In the genomic region with DNA sequence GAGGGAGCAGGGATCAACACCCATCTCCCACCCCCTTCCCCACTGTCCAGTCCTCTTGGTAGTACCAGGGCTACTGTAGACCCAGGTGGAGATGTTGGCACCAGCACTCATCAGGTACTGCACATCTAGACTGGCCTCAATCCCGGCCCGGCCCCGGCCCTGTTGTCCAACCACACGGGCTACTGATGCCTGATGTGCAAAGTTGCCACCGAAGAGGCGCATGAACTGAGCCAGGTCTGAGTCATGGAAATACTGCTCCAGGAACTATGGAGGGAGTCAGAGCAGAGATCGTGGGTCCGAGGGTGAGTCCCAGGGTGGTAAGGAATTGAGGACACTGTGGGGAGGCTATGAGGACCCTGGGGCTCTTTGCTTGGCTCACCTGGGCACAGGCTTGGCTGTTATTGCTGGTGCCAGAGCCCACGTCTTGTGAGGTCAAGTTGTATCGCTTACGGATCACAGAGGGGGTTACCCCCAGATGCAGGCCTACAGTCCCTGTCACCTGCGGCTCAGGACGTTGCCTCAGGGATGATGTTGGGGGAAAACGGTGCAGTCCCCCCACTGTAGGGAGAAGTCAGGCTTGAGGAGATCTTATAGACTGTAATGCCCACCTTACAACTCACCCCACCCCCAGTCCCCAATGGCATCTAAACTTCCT, we compare ENCODE assay signal across 24 cellular contexts. TPM values are rescaled to one million over a fixed set of nuclear protein-coding genes. Genes with fewer than 3 reads are reported as not detected.
DNase-seq lines count a peak whose midpoint lies in the region; ATAC-seq lines count a peak whose summit lies in the region.
"Had no signal": no experiment of that assay in that cellular context is flagged by ENCODE, and none has a peak within 500 bp of the region (broad histone marks: within the 10 kb centered on the region; RNA-seq: fewer than 3 reads in every experiment).

No MANE protein-coding gene starts in this region.

- H3K36me3 Mint-ChIP-seq in activated CD4-positive, alpha-beta memory T cell treated with anti-CD3 and anti-CD28 coated beads, Interleukin-2, amount 10 ng/mL, durations not matched to agents 7 days and 5 days (ENCODE audit: low read depth): peaks cover 18% of the 10 kb centered on the region
- H3K36me3 Mint-ChIP-seq in activated CD4-positive, alpha-beta memory T cell treated with anti-CD3 and anti-CD28 coated beads for 36 hours: peaks cover 6% of the 10 kb centered on the region
- H3K36me3 Mint-ChIP-seq in T-helper 17 cell (ENCODE audit: low read depth) (peaks cover 9% of the 10 kb centered on the region), memory B cell (peaks cover 18% of the 10 kb centered on the region)
- no peaks in the 10 kb centered on the region for H3K36me3 Mint-ChIP-seq in stimulated activated memory B cell treated with anti-CD40 and anti-IgM and Interleukin-4, amounts not matched to agents 10 μg/mL and 1 μg/mL and 100 μg/mL, for 72 hours

- no peak for DNase-seq in activated CD4-positive, alpha-beta memory T cell treated with anti-CD3 and anti-CD28 coated beads, Interleukin-2, amount 10 ng/mL, durations not matched to agents 7 days and 5 days
- DNase-seq in activated CD4-positive, alpha-beta memory T cell treated with anti-CD3 and anti-CD28 coated beads for 36 hours: no peak
- DNase-seq in T-helper 17 cell: no peak
- DNase-seq in memory B cell (ENCODE audit: low spot score in 2 of 2): no peak
- DNase-seq in NCI-H2196 treated with DMSO at 0.1 percent for 48 hours (lab: John Stamatoyannopoulos, UW; ENCODE audit: unreplicated experiment): no peak
- no peak for DNase-seq in DMS153 treated with DMSO at 0.1 percent for 48 hours (lab: John Stamatoyannopoulos, UW; ENCODE audit: unreplicated experiment)
- DNase-seq in activated CD8-positive, alpha-beta memory T cell treated with anti-CD3 and anti-CD28 coated beads for 24 hours: no peak
- DNase-seq: activated CD4-positive, alpha-beta T cell treated with anti-CD3 and anti-CD28 coated beads, Interleukin-2, amount 10 ng/mL, durations not matched to agents 24 days and 14 days; body of pancreas; C1 segment of cervical spinal cord; colonic mucosa; DMS 273 treated with DMSO at 0.1 percent for 48 hours; GDM1; glutamatergic neuron; MG63; NCI-H1436 treated with DMSO at 0.1 percent for 48 hours; NCI-H69; stimulated activated CD4-positive, alpha-beta T cell treated with anti-CD3 and anti-CD28 coated beads, Interleukin-4, amount 100 ng/mL, for 1 hour; stimulated activated naive CD8-positive, alpha-beta T cell treated with anti-CD3 and anti-CD28 coated beads, Interleukin-15, amount 100 ng/mL, for 72 hours had no signal

- CTCF ChIA-PET in activated CD4-positive, alpha-beta memory T cell treated with anti-CD3 and anti-CD28 coated beads, Interleukin-2, amount 10 ng/mL, durations not matched to agents 7 days and 5 days (lab: Charles Lee): interaction anchor here (0.5 to 4.4 kb wide), 5 partner anchors 51 to 241 kb away, joined by 3 to 59 read pairs (median 6); a partner anchor contains a TSS
- CTCF ChIA-PET in activated CD4-positive, alpha-beta memory T cell treated with anti-CD3 and anti-CD28 coated beads for 36 hours (lab: Charles Lee): interaction anchor here (1.1 to 3.9 kb wide), 2 partner anchors 13 to 51 kb away, joined by 3 to 31 read pairs; a partner anchor contains a TSS

- no peak overlapping the region for H3K27ac Mint-ChIP-seq in activated CD4-positive, alpha-beta memory T cell treated with anti-CD3 and anti-CD28 coated beads, Interleukin-2, amount 10 ng/mL, durations not matched to agents 7 days and 5 days
- H3K27ac Mint-ChIP-seq in activated CD4-positive, alpha-beta memory T cell treated with anti-CD3 and anti-CD28 coated beads for 36 hours: no peak overlapping the region
- H3K27ac Mint-ChIP-seq in T-helper 17 cell (peak overlapping the region; percentile 9), memory B cell (no peak overlapping the region)
- peak overlapping the region; percentile 48 for H3K27ac Mint-ChIP-seq in stimulated activated memory B cell treated with anti-CD40 and anti-IgM and Interleukin-4, amounts not matched to agents 10 μg/mL and 1 μg/mL and 100 μg/mL, for 72 hours
- H3K27ac Mint-ChIP-seq: mesothelial cell of epicardium; stimulated activated naive CD8-positive, alpha-beta T cell treated with anti-CD3 and anti-CD28 coated beads, Interleukin-15, amount 100 ng/mL, for 72 hours; type B pancreatic cell had no signal

- intact Hi-C loops in activated CD4-positive, alpha-beta memory T cell treated with anti-CD3 and anti-CD28 coated beads for 36 hours (cut with micrococcal nuclease): loop anchor here (10.0 kb wide), 1 partner anchor 1058 kb away; a partner anchor contains a TSS

- H3K9me3 Mint-ChIP-seq in activated CD4-positive, alpha-beta memory T cell treated with anti-CD3 and anti-CD28 coated beads, Interleukin-2, amount 10 ng/mL, durations not matched to agents 7 days and 5 days: no peaks in the 10 kb centered on the region
- H3K9me3 Mint-ChIP-seq in activated CD4-positive, alpha-beta memory T cell treated with anti-CD3 and anti-CD28 coated beads for 36 hours: no peaks in the 10 kb centered on the region
- no peaks in the 10 kb centered on the region for H3K9me3 Mint-ChIP-seq in memory B cell
- no peaks in the 10 kb centered on the region for H3K9me3 Mint-ChIP-seq in stimulated activated memory B cell treated with anti-CD40 and anti-IgM and Interleukin-4, amounts not matched to agents 10 μg/mL and 1 μg/mL and 100 μg/mL, for 72 hours
- H3K9me3 Mint-ChIP-seq: activated CD4-positive, alpha-beta T cell treated with anti-CD3 and anti-CD28 coated beads, Interleukin-2, amount 10 ng/mL, durations not matched to agents 24 days and 14 days; activated naive CD4-positive, alpha-beta T cell treated with anti-CD3 and anti-CD28 coated beads, Interleukin-2, amount 50 U/mL, for 72 hours; mesothelial cell of epicardium; stimulated activated naive CD8-positive, alpha-beta T cell treated with anti-CD3 and anti-CD28 coated beads, Interleukin-15, amount 100 ng/mL, for 72 hours; type B pancreatic cell had no signal

- H3K9me3 ChIP-seq in T-helper 17 cell (ENCODE audit: control insufficient read depth, low read length, poor library complexity, severe bottlenecking): no peaks in the 10 kb centered on the region
- H3K9me3 ChIP-seq: body of pancreas, colonic mucosa, MG63 had no signal

- no peak for ATAC-seq in T-helper 17 cell
- no peak for ATAC-seq in memory B cell (ENCODE audit: low read depth)
- no peak for ATAC-seq in stimulated activated memory B cell treated with anti-CD40 and anti-IgM and Interleukin-4, amounts not matched to agents 10 μg/mL and 1 μg/mL and 100 μg/mL, for 72 hours
- ATAC-seq: activated naive CD4-positive, alpha-beta T cell treated with anti-CD3 and anti-CD28 coated beads, Interleukin-2, amount 50 U/mL, for 72 hours; body of pancreas; left colon; stimulated activated naive CD8-positive, alpha-beta T cell treated with anti-CD3 and anti-CD28 coated beads, Interleukin-15, amount 100 ng/mL, for 72 hours had no signal

- POLR2A ChIA-PET in activated CD4-positive, alpha-beta memory T cell treated with anti-CD3 and anti-CD28 coated beads, Interleukin-2, amount 10 ng/mL, durations not matched to agents 7 days and 5 days (lab: Charles Lee): interaction anchor here (1.3 to 6.6 kb wide), 4 partner anchors 10 to 66 kb away, joined by 5 to 108 read pairs (median 34); a partner anchor contains a TSS
- POLR2A ChIA-PET in activated CD4-positive, alpha-beta memory T cell treated with anti-CD3 and anti-CD28 coated beads for 36 hours (lab: Charles Lee): no interaction called here

- peak overlapping the region; percentile 18 for H3K4me3 Mint-ChIP-seq in activated CD4-positive, alpha-beta memory T cell treated with anti-CD3 and anti-CD28 coated beads, Interleukin-2, amount 10 ng/mL, durations not matched to agents 7 days and 5 days
- H3K4me3 Mint-ChIP-seq in activated CD4-positive, alpha-beta memory T cell treated with anti-CD3 and anti-CD28 coated beads for 36 hours: no peak overlapping the region
- H3K4me3 Mint-ChIP-seq in T-helper 17 cell: no peak overlapping the region
- H3K4me3 Mint-ChIP-seq in memory B cell: peak overlapping the region; percentile 31
- H3K4me3 Mint-ChIP-seq in stimulated activated memory B cell treated with anti-CD40 and anti-IgM and Interleukin-4, amounts not matched to agents 10 μg/mL and 1 μg/mL and 100 μg/mL, for 72 hours: peak overlapping the region; percentile 46
- H3K4me3 Mint-ChIP-seq: activated CD4-positive, alpha-beta T cell treated with anti-CD3 and anti-CD28 coated beads, Interleukin-2, amount 10 ng/mL, durations not matched to agents 24 days and 14 days; stimulated activated naive CD8-positive, alpha-beta T cell treated with anti-CD3 and anti-CD28 coated beads, Interleukin-15, amount 100 ng/mL, for 72 hours had no signal

- peaks cover 6% of the 10 kb centered on the region for H3K4me1 Mint-ChIP-seq in activated CD4-positive, alpha-beta memory T cell treated with anti-CD3 and anti-CD28 coated beads, Interleukin-2, amount 10 ng/mL, durations not matched to agents 7 days and 5 days
- peaks cover 10% of the 10 kb centered on the region for H3K4me1 Mint-ChIP-seq in activated CD4-positive, alpha-beta memory T cell treated with anti-CD3 and anti-CD28 coated beads for 36 hours (ENCODE audit: low read depth)
- H3K4me1 Mint-ChIP-seq in T-helper 17 cell (peaks cover 19% of the 10 kb centered on the region), memory B cell (peaks cover 15% of the 10 kb centered on the region)
- peaks cover 25% of the 10 kb centered on the region for H3K4me1 Mint-ChIP-seq in stimulated activated memory B cell treated with anti-CD40 and anti-IgM and Interleukin-4, amounts not matched to agents 10 μg/mL and 1 μg/mL and 100 μg/mL, for 72 hours
- H3K4me1 Mint-ChIP-seq: mesothelial cell of epicardium; stimulated activated naive CD8-positive, alpha-beta T cell treated with anti-CD3 and anti-CD28 coated beads, Interleukin-15, amount 100 ng/mL, for 72 hours had no signal

- H3K27me3 Mint-ChIP-seq in activated CD4-positive, alpha-beta memory T cell treated with anti-CD3 and anti-CD28 coated beads, Interleukin-2, amount 10 ng/mL, durations not matched to agents 7 days and 5 days: no peaks in the 10 kb centered on the region
- no peaks in the 10 kb centered on the region for H3K27me3 Mint-ChIP-seq in activated CD4-positive, alpha-beta memory T cell treated with anti-CD3 and anti-CD28 coated beads for 36 hours
- H3K27me3 Mint-ChIP-seq in T-helper 17 cell (no peaks in the 10 kb centered on the region), memory B cell (no peaks in the 10 kb centered on the region)
- H3K27me3 Mint-ChIP-seq in stimulated activated memory B cell treated with anti-CD40 and anti-IgM and Interleukin-4, amounts not matched to agents 10 μg/mL and 1 μg/mL and 100 μg/mL, for 72 hours: no peaks in the 10 kb centered on the region
- H3K27me3 Mint-ChIP-seq: activated CD4-positive, alpha-beta T cell treated with anti-CD3 and anti-CD28 coated beads, Interleukin-2, amount 10 ng/mL, durations not matched to agents 24 days and 14 days; stimulated activated naive CD8-positive, alpha-beta T cell treated with anti-CD3 and anti-CD28 coated beads, Interleukin-15, amount 100 ng/mL, for 72 hours; type B pancreatic cell had no signal

RNA-seq across cellular contexts. Expression of a gene that starts 2.5 kb away (rescaled TPM):
- 100 to 1,000 TPM; 130 to 131 TPM for total RNA-seq in activated CD4-positive, alpha-beta memory T cell treated with anti-CD3 and anti-CD28 coated beads, Interleukin-2, amount 10 ng/mL, durations not matched to agents 7 days and 5 days
- total RNA-seq in activated CD4-positive, alpha-beta memory T cell treated with anti-CD3 and anti-CD28 coated beads for 36 hours: 10 to 100 TPM; 53.2 to 56.6 TPM
- total RNA-seq in T-helper 17 cell: 10 to 100 TPM; 77.1 to 84.6 TPM

RNA-seq across cellular contexts. Expression of a gene that starts 4.7 kb away (rescaled TPM):
- 100 to 1,000 TPM; 159 to 161 TPM for total RNA-seq in activated CD4-positive, alpha-beta memory T cell treated with anti-CD3 and anti-CD28 coated beads, Interleukin-2, amount 10 ng/mL, durations not matched to agents 7 days and 5 days
- 100 to 1,000 TPM; 158 to 165 TPM for total RNA-seq in activated CD4-positive, alpha-beta memory T cell treated with anti-CD3 and anti-CD28 coated beads for 36 hours
- total RNA-seq in T-helper 17 cell: 100 to 1,000 TPM; 124 to 132 TPM

RNA-seq across cellular contexts. Expression of a gene that starts 13.1 kb away (rescaled TPM):
- total RNA-seq in activated CD4-positive, alpha-beta memory T cell treated with anti-CD3 and anti-CD28 coated beads, Interleukin-2, amount 10 ng/mL, durations not matched to agents 7 days and 5 days: 100 to 1,000 TPM; 135 to 138 TPM
- 10 to 100 TPM; 89.2 to 95.8 TPM for total RNA-seq in activated CD4-positive, alpha-beta memory T cell treated with anti-CD3 and anti-CD28 coated beads for 36 hours
- total RNA-seq in T-helper 17 cell: 10 to 100 TPM; 70.2 to 70.6 TPM

RNA-seq across cellular contexts. Expression of a gene that starts 13.3 kb away (rescaled TPM):
- total RNA-seq in activated CD4-positive, alpha-beta memory T cell treated with anti-CD3 and anti-CD28 coated beads, Interleukin-2, amount 10 ng/mL, durations not matched to agents 7 days and 5 days: 10 to 100 TPM; 21.8 to 24.4 TPM
- total RNA-seq in activated CD4-positive, alpha-beta memory T cell treated with anti-CD3 and anti-CD28 coated beads for 36 hours: 10 to 100 TPM; 34.9 to 37.5 TPM
- 10 to 100 TPM; 18.5 to 26.7 TPM for total RNA-seq in T-helper 17 cell

RNA-seq across cellular contexts. Expression of a gene that starts 38.9 kb away (rescaled TPM):
- total RNA-seq in activated CD4-positive, alpha-beta memory T cell treated with anti-CD3 and anti-CD28 coated beads, Interleukin-2, amount 10 ng/mL, durations not matched to agents 7 days and 5 days: under 1 TPM; 0.23 to 0.25 TPM
- under 1 TPM; 0.80 to 0.90 TPM for total RNA-seq in activated CD4-positive, alpha-beta memory T cell treated with anti-CD3 and anti-CD28 coated beads for 36 hours
- 1 to 10 TPM; 1.8 to 8.0 TPM for total RNA-seq in T-helper 17 cell

Comparison
In these comparisons a context has a peak if more than half of its experiments do, and no peak if none do; other contexts are left out.
1. H3K4me3 Mint-ChIP-seq: peak in activated CD4-positive, alpha-beta memory T cell treated with anti-CD3 and anti-CD28 coated beads, Interleukin-2, amount 10 ng/mL, durations not matched to agents 7 days and 5 days (single experiment), memory B cell (single experiment) and stimulated activated memory B cell treated with anti-CD40 and anti-IgM and Interleukin-4, amounts not matched to agents 10 μg/mL and 1 μg/mL and 100 μg/mL, for 72 hours (single experiment); none in activated CD4-positive, alpha-beta memory T cell treated with anti-CD3 and anti-CD28 coated beads for 36 hours (single experiment) and T-helper 17 cell (single experiment).
2. H3K27ac Mint-ChIP-seq: peak in T-helper 17 cell (single experiment) and stimulated activated memory B cell treated with anti-CD40 and anti-IgM and Interleukin-4, amounts not matched to agents 10 μg/mL and 1 μg/mL and 100 μg/mL, for 72 hours (single experiment); none in activated CD4-positive, alpha-beta memory T cell treated with anti-CD3 and anti-CD28 coated beads, Interleukin-2, amount 10 ng/mL, durations not matched to agents 7 days and 5 days (single experiment), activated CD4-positive, alpha-beta memory T cell treated with anti-CD3 and anti-CD28 coated beads for 36 hours (single experiment) and memory B cell (single experiment).